18 cellular contexts compared by ENCODE assay signal in genomic region chr2:45067859-45068642, GRCh38. TPM values are rescaled to one million over a fixed set of nuclear protein-coding genes. Genes with fewer than 3 reads are reported as not detected.
DNase-seq lines count a peak whose midpoint lies in the region; ATAC-seq and TF ChIP-seq lines count a peak whose summit lies in the region.
"Had no signal": no experiment of that assay in that cellular context is flagged by ENCODE, and none has a peak within 500 bp of the region (broad histone marks: within the 10 kb centered on the region; RNA-seq: fewer than 3 reads in every experiment).

No MANE protein-coding gene starts in this region.

- peaks cover 13% of the 10 kb centered on the region for H3K4me1 Mint-ChIP-seq in glutamatergic neuron (ENCODE audit: low read depth, unreplicated experiment)

- intact Hi-C loops in mucosa of descending colon (cut with DNase I, micrococcal nuclease) = no loop called here

- no peaks in the 10 kb centered on the region for H3K36me3 ChIP-seq in SJCRH30
- no peaks in the 10 kb centered on the region for H3K36me3 ChIP-seq in mucosa of descending colon (ENCODE audit: low read depth)
- H3K36me3 ChIP-seq: neutrophil had no signal

- H3K27ac Mint-ChIP-seq in glutamatergic neuron (ENCODE audit: unreplicated experiment) = no peak overlapping the region

- peaks cover 3% of the 10 kb centered on the region for H3K9me3 Mint-ChIP-seq in glutamatergic neuron (ENCODE audit: unreplicated experiment)

- no peaks in the 10 kb centered on the region for H3K9me3 ChIP-seq in SJCRH30 (replicated peaks)
- H3K9me3 ChIP-seq in mucosa of descending colon = no peaks in the 10 kb centered on the region
- H3K9me3 ChIP-seq: neutrophil had no signal

- no peaks in the 10 kb centered on the region for H3K27me3 ChIP-seq in SJCRH30

- H3K27me3 Mint-ChIP-seq in glutamatergic neuron (ENCODE audit: unreplicated experiment) = peaks cover 6% of the 10 kb centered on the region

- peak; percentile 10 for DNase-seq in NCI-H1092 treated with DMSO at 0.1 percent for 48 hours (lab: John Stamatoyannopoulos, UW)
- DNase-seq in NCI-H1092 (lab: John Stamatoyannopoulos, UW) = no peak
- peak; percentile 68 to 82 for DNase-seq in SJCRH30
- DNase-seq in glutamatergic neuron = peak; percentile 54
- DNase-seq in renal cortical epithelial cell (ENCODE audit: low read depth) = peak; percentile 14
- no peak for DNase-seq in activated CD8-positive, alpha-beta memory T cell treated with anti-CD3 and anti-CD28 coated beads, Interleukin-2, amount 50 U/mL, for 48 hours
- no peak for DNase-seq in DMS53 (lab: John Stamatoyannopoulos, UW)
- no peak for DNase-seq in mucosa of descending colon
- DNase-seq: activated CD8-positive, alpha-beta memory T cell treated with anti-CD3 and anti-CD28 coated beads, Interleukin-2, amount 50 U/mL, for 4 hours; anterior cingulate cortex; DMS79; kidney glomerular epithelial cell; NCI-H1436 treated with DMSO at 0.1 percent for 48 hours; OCI-M1; stimulated activated CD4-positive, alpha-beta T cell treated with anti-CD3 and anti-CD28 coated beads, Interleukin-4, amount 100 ng/mL, for 4 hours; T1000 had no signal

- peaks cover 5% of the 10 kb centered on the region for H3K36me3 Mint-ChIP-seq in glutamatergic neuron (ENCODE audit: unreplicated experiment)

- no peak overlapping the region for H3K4me3 Mint-ChIP-seq in glutamatergic neuron (ENCODE audit: unreplicated experiment)

- H3K4me1 ChIP-seq in SJCRH30 = peaks cover 19% of the 10 kb centered on the region
- no peaks in the 10 kb centered on the region for H3K4me1 ChIP-seq in mucosa of descending colon (ENCODE audit: low read depth)

- TF ChIP-seq CTCF in glutamatergic neuron (IDR thresholded peaks at IDR 0.05; ENCODE audit: partially characterized antibody, unreplicated experiment) = no peak
- no peak for TF ChIP-seq CTCF in mucosa of descending colon (IDR thresholded peaks at IDR 0.05)

- no peak overlapping the region for H3K4me3 ChIP-seq in SJCRH30
- H3K4me3 ChIP-seq in mucosa of descending colon = no peak overlapping the region

- no peak for ATAC-seq in mucosa of descending colon

- no peak overlapping the region for H3K27ac ChIP-seq in SJCRH30
- H3K27ac ChIP-seq: neutrophil had no signal

RNA-seq across cellular contexts. Expression of gene SIX2, which starts 58.8 kb away (rescaled TPM):
- total RNA-seq in SJCRH30 (2014; rRNA removed; shearing (Covaris generic)) = 48.3 and 51.9 TPM in 2 replicates
- total RNA-seq in glutamatergic neuron (ENCODE audit: unreplicated experiment) (0.56 TPM), renal cortical epithelial cell (0.05 and 0.35 TPM in 2 replicates), mucosa of descending colon (under 1 TPM in 1 of 3 donors, not detected in 2; 0.12 TPM)
- total RNA-seq: A172 had no signal

Comparison
In these comparisons a context has a peak if more than half of its experiments do, and no peak if none do; other contexts are left out.
1. DNase-seq: peak in NCI-H1092 treated with DMSO at 0.1 percent for 48 hours (single experiment), SJCRH30 (2 of 2), glutamatergic neuron (single experiment) and renal cortical epithelial cell (single experiment); none in NCI-H1092 (single experiment), activated CD8-positive, alpha-beta memory T cell treated with anti-CD3 and anti-CD28 coated beads, Interleukin-2, amount 50 U/mL, for 48 hours (single experiment), DMS53 (single experiment) and mucosa of descending colon (0 of 3).
2. RNA of gene SIX2, which starts 58.8 kb away (total RNA-seq): 48.3 to 51.9 TPM in SJCRH30; 0.56 TPM in glutamatergic neuron (single experiment), 0.12 TPM in mucosa of descending colon and 0.05 to 0.35 TPM in renal cortical epithelial cell; every median in the first group is over 10 times any median in the second.